ENCODE assay signal across 9 cellular contexts in the genomic region with DNA sequence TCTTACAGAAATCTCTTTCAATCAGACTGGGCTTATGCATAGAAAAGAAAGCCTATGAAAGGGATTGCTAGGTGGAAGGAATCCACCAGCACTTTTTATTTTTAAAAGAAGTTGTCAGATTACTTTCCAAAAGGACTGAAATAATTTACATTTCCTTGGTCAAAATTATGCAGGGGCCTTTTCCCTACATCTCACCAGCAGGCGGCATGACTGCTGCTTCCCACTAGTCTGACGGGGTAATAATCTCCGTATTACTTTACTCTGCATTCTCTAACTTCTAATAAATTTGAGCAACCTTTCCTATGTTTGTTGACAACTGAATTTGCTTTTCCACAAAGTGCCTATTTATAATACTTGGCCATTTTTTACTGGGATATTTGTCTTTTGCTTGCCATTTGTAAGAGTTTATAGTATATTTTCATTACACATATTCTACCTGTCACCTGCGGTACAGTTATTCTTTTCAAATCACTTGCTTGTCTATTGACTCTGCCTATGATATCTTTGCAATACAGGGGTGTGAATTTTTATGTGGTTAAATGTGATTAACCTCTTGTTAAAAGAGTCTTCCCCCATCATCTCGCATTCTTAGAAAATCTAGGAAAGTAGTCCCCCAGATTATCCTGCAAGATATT. TPM values are rescaled to one million over a fixed set of nuclear protein-coding genes. Genes with fewer than 3 reads are reported as not detected.
A peak's percentile ranks its signal among the peaks of the same experiment; 100 is the strongest.
DNase-seq lines count a peak whose midpoint lies in the region; ATAC-seq, FAIRE-seq and TF ChIP-seq lines count a peak whose summit lies in the region.
"Had no signal": no experiment of that assay in that cellular context is flagged by ENCODE, and none has a peak within 500 bp of the region (broad histone marks: within the 10 kb centered on the region; RNA-seq: fewer than 3 reads in every experiment).

No MANE protein-coding gene starts in this region.

- peaks cover 13% of the 10 kb centered on the region for H3K9me3 Mint-ChIP-seq in nephron progenitor cell

- DNase-seq in NCI-H1105 treated with DMSO at 0.1 percent for 48 hours (lab: John Stamatoyannopoulos, UW) (peak; percentile 29), NCI-H1105 (lab: John Stamatoyannopoulos, UW) (no peak), K562 (ENCODE audit: extremely low read depth in 1 of 4, low spot score in 3 of 4) (peak; percentile 24 to 43 (median 34)), nephron progenitor cell (peak; percentile 20), SHP77 treated with DMSO at 0.1 percent for 48 hours (lab: John Stamatoyannopoulos, UW) (no peak)
- no peak for DNase-seq in activated effector memory CD4-positive, alpha-beta T cell treated with anti-CD3 and anti-CD28 coated beads, Interleukin-2, amount 50 U/mL, for 16 hours

- H2AFZ ChIP-seq in K562 (ENCODE audit: low read depth, low read length): no peak overlapping the region

- no peak overlapping the region for H3K4me2 ChIP-seq in K562 (ENCODE audit: insufficient read depth, low read length)
- H3K4me2 ChIP-seq: BLaER1 treated with 17β-estradiol and CSF1 and Interleukin-3, amounts not matched to agents 10 nM and 100 nM had no signal

- no peaks in the 10 kb centered on the region for H3K36me3 ChIP-seq in K562 (ENCODE audit: control insufficient read depth, insufficient read depth, low read length)
- H3K36me3 ChIP-seq: BLaER1 treated with 17β-estradiol and CSF1 and Interleukin-3, amounts not matched to agents 10 nM and 100 nM had no signal

- H3K9ac ChIP-seq in K562 (ENCODE audit: insufficient read depth in 1 of 2, low read depth in 2 of 2, low read length in 2 of 2): no peak overlapping the region
- H3K9ac ChIP-seq: BLaER1 treated with 17β-estradiol and CSF1 and Interleukin-3, amounts not matched to agents 10 nM and 100 nM had no signal

- H3K4me3 Mint-ChIP-seq in nephron progenitor cell: no peak overlapping the region

- peak; percentile 82 for FAIRE-seq in K562 (lab: Jason Lieb, UNC)

- POLR2A ChIA-PET in K562 (lab: Yijun Ruan, JAX): no interaction called here

- no peak overlapping the region for H3K4me3 ChIP-seq in K562
- H3K4me3 ChIP-seq: BLaER1 treated with 17β-estradiol and CSF1 and Interleukin-3, amounts not matched to agents 10 nM and 100 nM had no signal

- intact Hi-C loops in K562 (cut with micrococcal nuclease): loop anchor here (1.0 to 10.0 kb wide), 4 partner anchors 254 to 995 kb away; no protein-coding TSS in a partner anchor

- no peaks in the 10 kb centered on the region for H3K4me1 ChIP-seq in K562 (replicated peaks in 1 of 2; ENCODE audit: control insufficient read depth in 2 of 2, insufficient read depth in 2 of 2, low read length in 2 of 2)

- no peak overlapping the region for H3K27ac Mint-ChIP-seq in nephron progenitor cell

- TF ChIP-seq RAD21 in Ishikawa (IDR thresholded peaks at IDR 0.05; ENCODE audit: low read depth) (peak; percentile 56), K562 (CRISPR knock-in tag; conservative IDR thresholded peaks at IDR 0.05 in 1 of 2, IDR thresholded peaks at IDR 0.05 in 1 of 2) (peak; percentile 53 to 68)

- ATAC-seq in K562 (peak; percentile 78), GM21526 (IDR thresholded peaks at IDR 0.05; ENCODE audit: low FRiP score, unreplicated experiment) (no peak)

- TF ChIP-seq EP300 in Ishikawa (IDR thresholded peaks at IDR 0.05; ENCODE audit: borderline replicate concordance) (no peak), K562 (IDR thresholded peaks at IDR 0.05; ENCODE audit: low read length) (no peak)

- H3K27me3 Mint-ChIP-seq in nephron progenitor cell (ENCODE audit: low read depth, poor library complexity): peaks cover 13% of the 10 kb centered on the region

- BruUV-seq in K562 (replicated peaks; lab: Mats Ljungman, UMichigan): no TSS peak

- TF ChIP-seq CTCF in K562 (IDR thresholded peaks at IDR 0.05 in 2 of 3, conservative IDR thresholded peaks at IDR 0.05 in 1 of 3; ENCODE audit: insufficient read depth in 2 of 3, low read depth in 1 of 3, low read length in 3 of 3) (peak; percentile 71 to 79 (median 72)), nephron progenitor cell (IDR thresholded peaks at IDR 0.05) (peak; percentile 71)

- no peaks in the 10 kb centered on the region for H3K4me1 Mint-ChIP-seq in nephron progenitor cell

- no peaks in the 10 kb centered on the region for H3K27me3 ChIP-seq in K562 (ENCODE audit: control insufficient read depth in 2 of 2, insufficient read depth in 2 of 2, low read length in 2 of 2)
- H3K27me3 ChIP-seq: BLaER1 treated with 17β-estradiol and CSF1 and Interleukin-3, amounts not matched to agents 10 nM and 100 nM had no signal

- H3K79me2 ChIP-seq in K562 (ENCODE audit: control insufficient read depth, insufficient read depth, low read length): no peaks in the 10 kb centered on the region

- peaks cover 3% of the 10 kb centered on the region; the same call in 1 of the 2 replicates for H4K20me1 ChIP-seq in K562 (replicated peaks; ENCODE audit: control insufficient read depth, insufficient read depth, low read length)
- H4K20me1 ChIP-seq: BLaER1 treated with 17β-estradiol and CSF1 and Interleukin-3, amounts not matched to agents 10 nM and 100 nM had no signal

- no peaks in the 10 kb centered on the region for H3K9me3 ChIP-seq in K562 (replicated peaks; ENCODE audit: control insufficient read depth, insufficient read depth, low read depth, low read length)
- H3K9me3 ChIP-seq: BLaER1 treated with 17β-estradiol and CSF1 and Interleukin-3, amounts not matched to agents 10 nM and 100 nM had no signal

- H3K9me1 ChIP-seq in K562 (ENCODE audit: control insufficient read depth, insufficient read depth, low read length): no peaks in the 10 kb centered on the region

- TF ChIP-seq POLR2A in K562 (conservative IDR thresholded peaks at IDR 0.05): no peak

- H3K36me3 Mint-ChIP-seq in nephron progenitor cell (ENCODE audit: low read depth): no peaks in the 10 kb centered on the region

- in situ Hi-C loops in K562 (cut with MboI): loop anchor here (5.0 to 10.0 kb wide), 2 partner anchors 758 to 1005 kb away; no protein-coding TSS in a partner anchor

- CTCF ChIA-PET in K562 (lab: Yijun Ruan, JAX; ENCODE audit: low intra/inter-chr PET ratio): interaction anchor here (1.2 to 3.1 kb wide), 2 partner anchors 11 to 254 kb away, joined by 3 to 14 read pairs; no protein-coding TSS in a partner anchor

- WGBS in K562 (ENCODE audit: insufficient coverage, low coverage, missing lambda C conversion rate): 17% methylated on average over 5 of the region's 5 CpGs

- no peak overlapping the region for H3K27ac ChIP-seq in K562 (ENCODE audit: extremely low read depth, low read depth, low read length)
- H3K27ac ChIP-seq: BLaER1 treated with 17β-estradiol and CSF1 and Interleukin-3, amounts not matched to agents 10 nM and 100 nM had no signal

TF ChIP-seq in Ishikawa, 13 proteins besides CTCF, POLR2A, EP300 and RAD21:
- TF ChIP-seq CREB1 (IDR thresholded peaks at IDR 0.05; ENCODE audit: low read depth): no peak
- no peak for TF ChIP-seq TAF1 (IDR thresholded peaks at IDR 0.05; ENCODE audit: low read depth)
- no peak for TF ChIP-seq TCF12 (IDR thresholded peaks at IDR 0.05; ENCODE audit: low read depth)
- TF ChIP-seq EGR1 (IDR thresholded peaks at IDR 0.05): no peak
- no peak for TF ChIP-seq NFIC (IDR thresholded peaks at IDR 0.05)
- TF ChIP-seq, protein P1, sequence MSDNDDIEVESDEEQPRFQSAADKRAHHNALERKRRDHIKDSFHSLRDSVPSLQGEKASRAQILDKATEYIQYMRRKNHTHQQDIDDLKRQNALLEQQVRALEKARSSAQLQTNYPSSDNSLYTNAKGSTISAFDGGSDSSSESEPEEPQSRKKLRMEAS (IDR thresholded peaks at IDR 0.05): no peak
- no peak for TF ChIP-seq CEBPB (IDR thresholded peaks at IDR 0.05)
- TF ChIP-seq TEAD4 (IDR thresholded peaks at IDR 0.05): no peak

TF ChIP-seq in K562, 482 proteins besides CTCF, POLR2A, EP300 and RAD21:
- TF ChIP-seq POLR2H (tag; IDR thresholded peaks at IDR 0.05; ENCODE audit: low read depth) (no peak), SMC3 (conservative IDR thresholded peaks at IDR 0.05; ENCODE audit: insufficient read depth, low read depth, low read length) (0 out of 2 replicates have a peak, but pooled peaks have one; percentile 50)
- TF ChIP-seq, protein P2, sequence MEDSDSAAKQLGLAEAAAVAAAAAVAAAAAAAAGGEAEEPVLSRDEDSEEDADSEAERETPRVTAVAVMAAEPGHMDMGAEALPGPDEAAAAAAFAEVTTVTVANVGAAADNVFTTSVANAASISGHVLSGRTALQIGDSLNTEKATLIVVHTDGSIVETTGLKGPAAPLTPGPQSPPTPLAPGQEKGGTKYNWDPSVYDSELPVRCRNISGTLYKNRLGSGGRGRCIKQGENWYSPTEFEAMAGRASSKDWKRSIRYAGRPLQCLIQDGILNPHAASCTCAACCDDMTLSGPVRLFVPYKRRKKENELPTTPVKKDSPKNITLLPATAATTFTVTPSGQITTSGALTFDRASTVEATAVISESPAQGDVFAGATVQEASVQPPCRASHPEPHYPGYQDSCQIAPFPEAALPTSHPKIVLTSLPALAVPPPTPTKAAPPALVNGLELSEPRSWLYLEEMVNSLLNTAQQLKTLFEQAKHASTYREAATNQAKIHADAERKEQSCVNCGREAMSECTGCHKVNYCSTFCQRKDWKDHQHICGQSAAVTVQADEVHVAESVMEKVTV (CRISPR knock-in tag; IDR thresholded peaks at IDR 0.05): 0 out of 2 replicates have a peak, but pooled peaks have one; percentile 24

RNA-seq across cellular contexts. Expression of a gene that starts 51.9 kb away (rescaled TPM):
- 44.2 and 108 TPM in 2 replicates for total RNA-seq in K562 (2011; cell fraction: chromatin; rRNA removed; ENCODE audit: low replicate concordance)
- total RNA-seq in K562 (2011; cell fraction: nucleolus; rRNA removed): 19.7 and 22.7 TPM in 2 replicates
- 41.9 and 49.6 TPM in 2 replicates for total RNA-seq in K562 (2011; cell fraction: nucleoplasm; rRNA removed)
- total RNA-seq in K562 (2014; rRNA removed) (51.7 and 53.2 TPM in 2 replicates), K562 (2014; rRNA removed; fragmentation: Illumina TruSeq; extraction: Trizol) (61.1 and 76.1 TPM in 2 replicates), K562 (2015; rRNA removed; fragmentation: Illumina TruSeq; extraction: Trizol) (61.8 and 63.6 TPM in 2 replicates), K562 (2021) (34.1 and 36.1 TPM in 2 replicates)
- polyA plus RNA-seq in K562 (2011; rRNA removed) (27.1 and 31.4 TPM in 2 replicates), K562 (2014; fragmentation: Illumina TruSeq; extraction: Trizol) (32.2 and 34.7 TPM in 2 replicates), K562 (2014; fragmentation: Nextera tagmentation; extraction: Ambion mirVana) (10 to 100 TPM; 13.1 to 16.4 TPM), K562 (2014; rRNA removed) (26.0 and 32.7 TPM in 2 replicates)
- 6.1 and 10.7 TPM in 2 replicates for polyA plus RNA-seq in K562 (2011; cell fraction: cytosol; rRNA removed)
- polyA plus RNA-seq in K562 (2011; cell fraction: nucleus; rRNA removed): 23.1 and 30.6 TPM in 2 replicates
- 23.8 and 30.3 TPM in 2 replicates for polyA plus RNA-seq in K562 (2012)
- 84.5 and 90.5 TPM in 2 replicates for polyA minus RNA-seq in K562 (2011; rRNA and poly(A)+ RNA removed)
- polyA minus RNA-seq in K562 (2011; cell fraction: cytosol; rRNA and poly(A)+ RNA removed): 21.7 and 22.3 TPM in 2 replicates
- polyA minus RNA-seq in K562 (2011; cell fraction: nucleus; rRNA and poly(A)+ RNA removed): 59.5 and 83.2 TPM in 2 replicates

Comparison
In these comparisons a context has a peak if more than half of its experiments do, and no peak if none do; other contexts are left out.
1. DNase-seq: peak in NCI-H1105 treated with DMSO at 0.1 percent for 48 hours (single experiment), K562 (4 of 4) and nephron progenitor cell (single experiment); none in NCI-H1105 (single experiment), SHP77 treated with DMSO at 0.1 percent for 48 hours (single experiment) and activated effector memory CD4-positive, alpha-beta T cell treated with anti-CD3 and anti-CD28 coated beads, Interleukin-2, amount 50 U/mL, for 16 hours (single experiment).